8 cellular contexts compared by ENCODE assay signal in genomic region chr16:88781140-88782077, GRCh38. TPM values are rescaled to one million over a fixed set of nuclear protein-coding genes. Genes with fewer than 3 reads are reported as not detected.
A peak's percentile ranks its signal among the peaks of the same experiment; 100 is the strongest.
DNase-seq lines count a peak whose midpoint lies in the region; ATAC-seq, FAIRE-seq and TF ChIP-seq lines count a peak whose summit lies in the region.

No MANE protein-coding gene starts in this region.

- H3K4me1 Mint-ChIP-seq in Caco-2 (ENCODE audit: low read depth, unreplicated experiment): peaks cover 32% of the 10 kb centered on the region
- peaks cover 47% of the 10 kb centered on the region for H3K4me1 Mint-ChIP-seq in stimulated activated naive CD8-positive, alpha-beta T cell treated with anti-CD3 and anti-CD28 coated beads, Interleukin-15, Interleukin-2, amounts not matched to agents 100 ng/mL and 50 ng/mL, for 24 hours (ENCODE audit: low read depth)

- H3K9me3 ChIP-seq in Caco-2 (no peaks in the 10 kb centered on the region), left ventricle myocardium inferior (replicated peaks) (no peaks in the 10 kb centered on the region)

- H3K4me3 ChIP-seq in Caco-2 (ENCODE audit: low read depth, low read length) (no peak overlapping the region), left ventricle myocardium inferior (peak overlapping the region; percentile 14)

- peaks cover 52% of the 10 kb centered on the region for H3K4me1 ChIP-seq in Caco-2
- peaks cover 69% of the 10 kb centered on the region for H3K4me1 ChIP-seq in left ventricle myocardium inferior

- CTCF ChIA-PET in Caco-2 (lab: Charles Lee): interaction anchor here (1.2 to 4.5 kb wide), 4 partner anchors 12 to 44 kb away, joined by 3 to 45 read pairs (median 16); no protein-coding TSS in a partner anchor

- TF ChIP-seq CTCF in Caco-2 (IDR thresholded peaks at IDR 0.05; ENCODE audit: insufficient read depth in 1 of 2, low read depth in 1 of 2, low read length in 1 of 2, severe bottlenecking in 1 of 2, unreplicated experiment in 1 of 2) (no peak), left ventricle myocardium inferior (IDR thresholded peaks at IDR 0.05; ENCODE audit: borderline replicate concordance) (no peak)

- no TSS peak for BruUV-seq in Caco-2 (replicated peaks; lab: Mats Ljungman, UMichigan)

- peaks cover 40% of the 10 kb centered on the region for H3K36me3 Mint-ChIP-seq in Caco-2 (ENCODE audit: insufficient read depth, unreplicated experiment)
- no peaks in the 10 kb centered on the region for H3K36me3 Mint-ChIP-seq in stimulated activated naive CD8-positive, alpha-beta T cell treated with anti-CD3 and anti-CD28 coated beads, Interleukin-15, Interleukin-2, amounts not matched to agents 100 ng/mL and 50 ng/mL, for 24 hours (ENCODE audit: low read depth)

- POLR2A ChIA-PET in Caco-2 (lab: Charles Lee): interaction anchor here (1.0 to 1.6 kb wide), 2 partner anchors 17 to 27 kb away, joined by 3 to 4 read pairs; no protein-coding TSS in a partner anchor

- no peak for ATAC-seq in GM19035 (IDR thresholded peaks at IDR 0.05; ENCODE audit: unreplicated experiment)

- intact Hi-C loops in Caco-2 (cut with micrococcal nuclease; ENCODE audit: unreplicated experiment) (no loop called here), left ventricle myocardium inferior (cut with micrococcal nuclease) (loop anchor here (5.0 kb wide), 1 partner anchor 39 kb away; no protein-coding TSS in a partner anchor)

- H3K27ac ChIP-seq in left ventricle myocardium inferior (replicated peaks): peak overlapping the region; percentile 94

- H3K4me3 Mint-ChIP-seq in Caco-2 (ENCODE audit: unreplicated experiment): peak overlapping the region; percentile 34
- peak overlapping the region; percentile 81 for H3K4me3 Mint-ChIP-seq in stimulated activated naive CD8-positive, alpha-beta T cell treated with anti-CD3 and anti-CD28 coated beads, Interleukin-15, Interleukin-2, amounts not matched to agents 100 ng/mL and 50 ng/mL, for 24 hours

- H3K27me3 ChIP-seq in Caco-2 (replicated peaks; ENCODE audit: control insufficient read depth, insufficient read depth, low read length) (no peaks in the 10 kb centered on the region), left ventricle myocardium inferior (ENCODE audit: low read depth) (peaks cover 22% of the 10 kb centered on the region)

- no peaks in the 10 kb centered on the region for H3K27me3 Mint-ChIP-seq in Caco-2 (ENCODE audit: insufficient read depth, unreplicated experiment)
- no peaks in the 10 kb centered on the region for H3K27me3 Mint-ChIP-seq in stimulated activated naive CD8-positive, alpha-beta T cell treated with anti-CD3 and anti-CD28 coated beads, Interleukin-15, Interleukin-2, amounts not matched to agents 100 ng/mL and 50 ng/mL, for 24 hours

- H3K9me3 Mint-ChIP-seq in Caco-2 (ENCODE audit: unreplicated experiment): no peaks in the 10 kb centered on the region
- H3K9me3 Mint-ChIP-seq in stimulated activated naive CD8-positive, alpha-beta T cell treated with anti-CD3 and anti-CD28 coated beads, Interleukin-15, Interleukin-2, amounts not matched to agents 100 ng/mL and 50 ng/mL, for 24 hours: no peaks in the 10 kb centered on the region

- H3K36me3 ChIP-seq in Caco-2 (ENCODE audit: control insufficient read depth, insufficient read depth, low read length) (no peaks in the 10 kb centered on the region), left ventricle myocardium inferior (no peaks in the 10 kb centered on the region)

- no peak for FAIRE-seq in HTR-8/SVneo (lab: Jason Lieb, UNC)

- no peak for DNase-seq in Caco-2
- DNase-seq in HUDEP-2 (lab: John Stamatoyannopoulos, UW; ENCODE audit: unreplicated experiment in 76 of 76): peak in 66 of 76 experiments; percentile 24 to 78 (median 59)
- DNase-seq in activated CD8-positive, alpha-beta memory T cell treated with anti-CD3 and anti-CD28 coated beads, Interleukin-2, amount 50 U/mL, for 48 hours: peak; percentile 85
- DNase-seq in left ventricle myocardium inferior: no peak
- DNase-seq in ecto neural progenitor cell (ENCODE audit: low spot score): no peak
- no peak for DNase-seq in HTR-8/SVneo (ENCODE audit: insufficient read length, low spot score)

- peak overlapping the region; percentile 43 for H3K27ac Mint-ChIP-seq in Caco-2 (ENCODE audit: unreplicated experiment)
- H3K27ac Mint-ChIP-seq in stimulated activated naive CD8-positive, alpha-beta T cell treated with anti-CD3 and anti-CD28 coated beads, Interleukin-15, Interleukin-2, amounts not matched to agents 100 ng/mL and 50 ng/mL, for 24 hours: peak overlapping the region; percentile 89

RNA-seq across cellular contexts. Expression of gene PIEZO1, which starts 3.6 kb away (rescaled TPM):
- total RNA-seq in Caco-2 (2022): 248 and 284 TPM in 2 replicates
- total RNA-seq in left ventricle myocardium inferior: 17.1 TPM

RNA-seq across cellular contexts. Expression of gene CDT1, which starts 22.2 kb away (rescaled TPM):
- total RNA-seq in Caco-2 (2022) (97.7 and 98.0 TPM in 2 replicates), left ventricle myocardium inferior (0.63 TPM)

RNA-seq across cellular contexts. Expression of gene APRT, which starts 30.3 kb away (rescaled TPM):
- total RNA-seq in Caco-2 (2022) (251 and 268 TPM in 2 replicates), left ventricle myocardium inferior (39.2 TPM)

Comparison
In these comparisons a context has a peak if more than half of its experiments do, and no peak if none do; other contexts are left out.
1. DNase-seq: peak in HUDEP-2 (66 of 76) and activated CD8-positive, alpha-beta memory T cell treated with anti-CD3 and anti-CD28 coated beads, Interleukin-2, amount 50 U/mL, for 48 hours (single experiment); none in Caco-2 (0 of 2), left ventricle myocardium inferior (single experiment), ecto neural progenitor cell (single experiment) and HTR-8/SVneo (single experiment).
2. RNA of gene PIEZO1, which starts 3.6 kb away (total RNA-seq): 248 to 284 TPM in Caco-2; 17.1 TPM in left ventricle myocardium inferior (single experiment); every median in the first group is over 10 times any median in the second.
3. RNA of gene CDT1, which starts 22.2 kb away (total RNA-seq): 97.7 to 98.0 TPM in Caco-2; 0.63 TPM in left ventricle myocardium inferior (single experiment); every median in the first group is over 10 times any median in the second.